Comparison of ENCODE assay signal across 33 cellular contexts in genomic region chr17:60073063-60073462, GRCh38. TPM values are rescaled to one million over a fixed set of nuclear protein-coding genes. Genes with fewer than 3 reads are reported as not detected.
DNase-seq lines count a peak whose midpoint lies in the region; ATAC-seq, FAIRE-seq and TF ChIP-seq lines count a peak whose summit lies in the region.
"Had no signal": no experiment of that assay in that cellular context is flagged by ENCODE, and none has a peak within 500 bp of the region (broad histone marks: within the 10 kb centered on the region; RNA-seq: fewer than 3 reads in every experiment).

No MANE protein-coding gene starts in this region.

- H3K9me3 ChIP-seq in HEK293 (ENCODE audit: control insufficient read depth, insufficient read depth, low read depth, low read length) (no peaks in the 10 kb centered on the region), K562 (replicated peaks; ENCODE audit: control insufficient read depth, insufficient read depth, low read depth, low read length) (no peaks in the 10 kb centered on the region), spleen (no peaks in the 10 kb centered on the region), MM.1S (replicated peaks; ENCODE audit: insufficient read depth, low read length) (no peaks in the 10 kb centered on the region)
- H3K9me3 ChIP-seq: A549; BE2C; BLaER1; BLaER1 treated with 17β-estradiol and CSF1 and Interleukin-3, amounts not matched to agents 10 nM and 100 nM; Caco-2 had no signal

- no peak for TF ChIP-seq EP300 in K562 (IDR thresholded peaks at IDR 0.05; ENCODE audit: low read length)

- no peak for TF ChIP-seq CTCF in HEK293 (tag by site-specific recombination; IDR thresholded peaks at IDR 0.05)
- no peak for TF ChIP-seq CTCF in K562 (IDR thresholded peaks at IDR 0.05 in 2 of 3, conservative IDR thresholded peaks at IDR 0.05 in 1 of 3; ENCODE audit: insufficient read depth in 2 of 3, low read depth in 1 of 3, low read length in 3 of 3)
- no peak for TF ChIP-seq CTCF in spleen (IDR thresholded peaks at IDR 0.05 in 8 of 11, conservative IDR thresholded peaks at IDR 0.05 in 3 of 11)
- TF ChIP-seq CTCF in MM.1S (IDR thresholded peaks at IDR 0.05; ENCODE audit: low read length): no peak

- H3F3A ChIP-seq in MM.1S (ENCODE audit: insufficient read depth, low read length): 0 out of 2 replicates have a peak, but pooled peaks cover under 1% of the 10 kb centered on the region

- no peaks in the 10 kb centered on the region for H3K9me1 ChIP-seq in K562 (ENCODE audit: control insufficient read depth, insufficient read depth, low read length)

- CTCF ChIA-PET in HEK293 (lab: Yijun Ruan, JAX) (interaction anchor here (0.6 to 1.8 kb wide), 2 partner anchors 69 to 568 kb away, joined by 3 read pairs; no protein-coding TSS in a partner anchor), K562 (lab: Yijun Ruan, JAX; ENCODE audit: low intra/inter-chr PET ratio) (no interaction called here)

- peaks cover 20% of the 10 kb centered on the region for H3K79me2 ChIP-seq in K562 (ENCODE audit: control insufficient read depth, insufficient read depth, low read length)
- H3K79me2 ChIP-seq in MM.1S (ENCODE audit: low read length): peaks cover 4% of the 10 kb centered on the region; the same call in 1 of the 2 replicates

- no peaks in the 10 kb centered on the region for H3K27me3 ChIP-seq in K562 (ENCODE audit: control insufficient read depth in 2 of 2, insufficient read depth in 2 of 2, low read length in 2 of 2)
- H3K27me3 ChIP-seq in spleen (replicated peaks in 1 of 7): no peaks in the 10 kb centered on the region
- no peaks in the 10 kb centered on the region for H3K27me3 ChIP-seq in MM.1S (replicated peaks; ENCODE audit: insufficient read depth, low read length)
- H3K27me3 ChIP-seq: BE2C had no signal

- H3K4me2 ChIP-seq in K562 (ENCODE audit: insufficient read depth, low read length): no peak overlapping the region
- H3K4me2 ChIP-seq in MM.1S (ENCODE audit: low read depth, low read length): no peak overlapping the region
- H3K4me2 ChIP-seq: A549; BLaER1; BLaER1 treated with 17β-estradiol and CSF1 and Interleukin-3, amounts not matched to agents 10 nM and 100 nM had no signal

- TF ChIP-seq RAD21 in K562 (CRISPR knock-in tag; conservative IDR thresholded peaks at IDR 0.05 in 1 of 2, IDR thresholded peaks at IDR 0.05 in 1 of 2): no peak

- no peak for FAIRE-seq in K562 (lab: Jason Lieb, UNC)
- FAIRE-seq: A204.1, A549, D721Med had no signal

- no TSS peak for BruUV-seq in K562 (replicated peaks; lab: Mats Ljungman, UMichigan)

- DNase-seq in K562 (ENCODE audit: extremely low read depth in 1 of 4, low spot score in 3 of 4) (no peak), spleen (no peak), MM.1S (no peak)
- no peak for DNase-seq in activated CD4-positive, alpha-beta T cell treated with anti-CD3 and anti-CD28 coated beads, Interleukin-2, amount 50 U/mL, for 48 hours
- DNase-seq: 8988T; ACHN; AML-193; BE2C; C1 segment of cervical spinal cord; Caco-2; Calu3; CD4-positive, alpha-beta memory T cell; CD4-positive, alpha-beta T cell; CD4-positive, CD25-positive, alpha-beta regulatory T cell; CD8-positive, alpha-beta memory T cell; CD8-positive, alpha-beta T cell; COR-L47; DMS 273 treated with DMSO at 0.1 percent for 48 hours; DMS153; DMS53; DMS79; DMS79 treated with DMSO at 0.1 percent for 48 hours; DND-41; EL had no signal

- H3K36me3 ChIP-seq in HEK293 (ENCODE audit: control insufficient read depth in 2 of 2, insufficient read depth in 1 of 2, low read length in 2 of 2): peaks cover 60 to 81% of the 10 kb centered on the region in 2 experiments
- H3K36me3 ChIP-seq in K562 (ENCODE audit: control insufficient read depth, insufficient read depth, low read length): peaks cover 73% of the 10 kb centered on the region
- peaks cover 0 to 86% (median 65%) of the 10 kb centered on the region in 6 donors for H3K36me3 ChIP-seq in spleen
- H3K36me3 ChIP-seq in MM.1S (replicated peaks; ENCODE audit: insufficient read depth, low read length): no peaks in the 10 kb centered on the region
- H3K36me3 ChIP-seq: BLaER1 had no signal

- ATAC-seq in K562: no peak
- no peak for ATAC-seq in GM19351 (IDR thresholded peaks at IDR 0.05; ENCODE audit: unreplicated experiment)
- ATAC-seq: A549; CD8-positive, alpha-beta T cell had no signal

- H3K9me2 ChIP-seq in MM.1S (replicated peaks; ENCODE audit: insufficient read depth, low read length): no peaks in the 10 kb centered on the region

- intact Hi-C loops in K562 (cut with micrococcal nuclease) (no loop called here), spleen (cut with DNase I; ENCODE audit: low total_unique reads) (no loop called here)

- H3K9ac ChIP-seq in K562 (ENCODE audit: insufficient read depth in 1 of 2, low read depth in 2 of 2, low read length in 2 of 2): no peak overlapping the region
- H3K9ac ChIP-seq in MM.1S (ENCODE audit: low read length): no peak overlapping the region
- H3K9ac ChIP-seq: BLaER1; BLaER1 treated with 17β-estradiol and CSF1 and Interleukin-3, amounts not matched to agents 10 nM and 100 nM had no signal

- H3K4me3 ChIP-seq in HEK293 (ENCODE audit: low read depth, low read length) (no peak overlapping the region), K562 (no peak overlapping the region), spleen (no peak overlapping the region), MM.1S (ENCODE audit: low read length) (no peak overlapping the region)
- H3K4me3 ChIP-seq: A549; BLaER1; BLaER1 treated with 17β-estradiol and CSF1 and Interleukin-3, amounts not matched to agents 10 nM and 100 nM had no signal

- H2AFZ ChIP-seq in K562 (ENCODE audit: low read depth, low read length): no peak overlapping the region
- no peak overlapping the region for H2AFZ ChIP-seq in MM.1S (ENCODE audit: low read length)

- H3K4me1 ChIP-seq in HEK293 (ENCODE audit: control insufficient read depth, insufficient read depth, low read length): peaks cover 13% of the 10 kb centered on the region
- peaks cover 0 to 11% of the 10 kb centered on the region in 2 experiments; a peak in 2 of 5 replicates for H3K4me1 ChIP-seq in K562 (replicated peaks in 1 of 2; ENCODE audit: control insufficient read depth in 2 of 2, insufficient read depth in 2 of 2, low read length in 2 of 2)
- H3K4me1 ChIP-seq in spleen: peaks cover 12 to 33% (median 16%) of the 10 kb centered on the region in 6 donors
- no peaks in the 10 kb centered on the region for H3K4me1 ChIP-seq in MM.1S (ENCODE audit: low read length)
- H3K4me1 ChIP-seq: BE2C, BLaER1, Caco-2 had no signal

- no peaks in the 10 kb centered on the region for H4K20me1 ChIP-seq in K562 (replicated peaks; ENCODE audit: control insufficient read depth, insufficient read depth, low read length)
- H4K20me1 ChIP-seq in MM.1S (ENCODE audit: insufficient read depth, low read length): no peaks in the 10 kb centered on the region
- H4K20me1 ChIP-seq: BLaER1; BLaER1 treated with 17β-estradiol and CSF1 and Interleukin-3, amounts not matched to agents 10 nM and 100 nM had no signal

- POLR2A ChIA-PET in HEK293 (lab: Yijun Ruan, JAX) (interaction anchor here (0.5 to 1.1 kb wide), 2 partner anchors 16 to 331 kb away, joined by 3 read pairs; no protein-coding TSS in a partner anchor), K562 (lab: Yijun Ruan, JAX) (interaction anchor here (2.5 kb wide), 1 partner anchor 8 kb away, joined by 14 read pairs; no protein-coding TSS in a partner anchor)

- in situ Hi-C loops in K562 (cut with MboI): no loop called here

- WGBS in K562 (ENCODE audit: insufficient coverage, low coverage, missing lambda C conversion rate): 75% methylated on average over 1 of the region's 2 CpGs
- WGBS in spleen, 5 donors: 87 to 98% (median 92%) methylated on average over 2 of the region's 2 CpGs

- no peak overlapping the region for H3K27ac ChIP-seq in HEK293 (ENCODE audit: extremely low read depth, low read depth, low read length)
- H3K27ac ChIP-seq in K562 (ENCODE audit: extremely low read depth, low read depth, low read length): no peak overlapping the region
- H3K27ac ChIP-seq in spleen: peak overlapping the region in 5 of 8 donors; percentile 7 to 60 (median 40)
- H3K27ac ChIP-seq in MM.1S (ENCODE audit: low read length): no peak overlapping the region
- H3K27ac ChIP-seq: 22Rv1; A549; BLaER1; BLaER1 treated with 17β-estradiol and CSF1 and Interleukin-3, amounts not matched to agents 10 nM and 100 nM; C4-2B had no signal

- TF ChIP-seq POLR2A in K562 (conservative IDR thresholded peaks at IDR 0.05) (no peak), spleen (IDR thresholded peaks at IDR 0.05) (no peak)

RNA-seq across cellular contexts. Expression of gene HEATR6, which starts 5.7 kb away (rescaled TPM):
- total RNA-seq in K562 (2011; cell fraction: chromatin; rRNA removed; ENCODE audit: low replicate concordance): 29.4 and 51.4 TPM in 2 replicates
- total RNA-seq in K562 (2011; cell fraction: nucleolus; rRNA removed): 23.0 and 26.7 TPM in 2 replicates
- total RNA-seq in K562 (2011; cell fraction: nucleoplasm; rRNA removed): 31.9 and 32.7 TPM in 2 replicates
- 6.9 and 11.3 TPM in 2 replicates for total RNA-seq in K562 (2014; rRNA removed)
- total RNA-seq in K562 (2014; rRNA removed; fragmentation: Illumina TruSeq; extraction: Trizol): 11.4 and 12.1 TPM in 2 replicates
- total RNA-seq in K562 (2015; rRNA removed; fragmentation: Illumina TruSeq; extraction: Trizol): 10.9 and 12.7 TPM in 2 replicates
- 12.9 and 13.5 TPM in 2 replicates for total RNA-seq in K562 (2021)
- polyA plus RNA-seq in K562 (2011; rRNA removed): 17.6 and 22.9 TPM in 2 replicates
- 22.9 and 29.8 TPM in 2 replicates for polyA plus RNA-seq in K562 (2011; cell fraction: cytosol; rRNA removed)
- 78.3 and 85.3 TPM in 2 replicates for polyA plus RNA-seq in K562 (2011; cell fraction: nucleus; rRNA removed)
- 11.1 and 22.0 TPM in 2 replicates for polyA plus RNA-seq in K562 (2012)
- 14.5 and 15.4 TPM in 2 replicates for polyA plus RNA-seq in K562 (2014; fragmentation: Illumina TruSeq; extraction: Trizol)
- 1 to 10 TPM; 5.3 to 9.1 TPM for polyA plus RNA-seq in K562 (2014; fragmentation: Nextera tagmentation; extraction: Ambion mirVana)
- 10.8 and 13.5 TPM in 2 replicates for polyA plus RNA-seq in K562 (2014; rRNA removed)
- 21.9 and 34.4 TPM in 2 replicates for polyA minus RNA-seq in K562 (2011; rRNA and poly(A)+ RNA removed)
- 15.9 and 17.8 TPM in 2 replicates for polyA minus RNA-seq in K562 (2011; cell fraction: cytosol; rRNA and poly(A)+ RNA removed)
- polyA minus RNA-seq in K562 (2011; cell fraction: nucleus; rRNA and poly(A)+ RNA removed): 26.7 and 45.1 TPM in 2 replicates
- 10 to 100 TPM; 20.0 to 26.9 (median 22.0) TPM for total RNA-seq in spleen
- 10 to 100 TPM in 2 of 3 donors, 1 to 10 TPM in 1; 8.2 to 13.4 (median 10.4) TPM for polyA plus RNA-seq in spleen

Comparison
In these comparisons a context has a peak if more than half of its experiments do, and no peak if none do; other contexts are left out.
1. H3K27ac ChIP-seq: peak in spleen (5 of 8); none in HEK293 (single experiment), K562 (single experiment) and MM.1S (single experiment).
2. Of the 44 proteins assayed by ChIP-seq in both K562 and HEK293: peak only in K562: none; only in HEK293: none; in both: MYNN; in neither: 42; mixed calls (peak in some experiments, not most) for 1.